Comparison of ENCODE assay signal across 19 cellular contexts in the genomic region with DNA sequence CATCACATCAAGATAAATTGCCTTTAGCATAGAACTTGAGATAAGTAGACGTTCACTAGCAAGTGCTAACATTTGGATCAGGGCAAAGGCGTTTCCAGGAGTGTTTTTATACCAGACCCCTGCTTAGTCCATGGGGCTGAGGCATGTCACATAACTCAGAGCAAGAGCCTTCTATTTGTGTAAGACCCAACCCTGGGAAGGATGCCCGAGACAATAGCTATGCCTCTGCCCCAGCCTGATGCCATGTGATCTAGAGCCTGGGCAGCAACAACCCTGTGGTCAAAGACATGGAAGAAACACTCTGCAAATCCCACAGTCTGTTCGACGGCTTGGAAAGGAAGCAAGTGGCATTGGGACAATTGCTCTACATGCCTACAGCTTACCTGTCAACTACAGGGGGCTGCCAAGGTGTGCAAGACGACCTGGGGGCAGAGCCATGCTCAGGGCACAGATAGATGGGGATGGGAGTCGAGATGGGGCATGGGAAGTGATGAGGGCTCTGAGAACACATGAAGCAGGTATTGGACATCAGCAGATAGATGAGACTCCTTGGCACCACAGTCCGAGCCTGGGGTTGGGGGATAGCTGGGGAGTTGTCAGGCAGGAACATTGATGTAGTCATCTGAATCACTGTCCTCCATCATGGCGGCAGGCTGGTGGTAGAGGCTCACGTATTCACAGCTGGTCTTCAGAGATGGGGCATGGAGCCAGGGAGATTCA. TPM values are rescaled to one million over a fixed set of nuclear protein-coding genes. Genes with fewer than 3 reads are reported as not detected.
DNase-seq lines count a peak whose midpoint lies in the region; ATAC-seq and TF ChIP-seq lines count a peak whose summit lies in the region.
"Had no signal": no experiment of that assay in that cellular context is flagged by ENCODE, and none has a peak within 500 bp of the region (broad histone marks: within the 10 kb centered on the region; RNA-seq: fewer than 3 reads in every experiment).

No MANE protein-coding gene starts in this region.

- H3K56ac ChIP-seq in IMR-90 (ENCODE audit: extremely low read depth, insufficient read depth, low read length): 0 out of 2 replicates have a peak overlapping the region, but pooled peaks have one; percentile 1

- peak overlapping the region; percentile 70 for H3K27ac Mint-ChIP-seq in T-helper 1 cell treated with Interleukin-12 subunit alpha and Interleukin-12 subunit beta and Interleukin-4 antibody, amounts not matched to agents 30 μg/mL and 1 μg/mL, for 36 hours
- peak overlapping the region; percentile 22 for H3K27ac Mint-ChIP-seq in MCF 10A (ENCODE audit: low read depth, unreplicated experiment)
- H3K27ac Mint-ChIP-seq in naive thymus-derived CD4-positive, alpha-beta T cell: peak overlapping the region; percentile 79 to 98 (median 93)
- H3K27ac Mint-ChIP-seq: neural progenitor cell had no signal

- dilution Hi-C loops in IMR-90 (cut with HindIII; ENCODE audit: low sequenced_read_pairs, unreplicated experiment): no loop called here

- peaks cover 38% of the 10 kb centered on the region for H3K4me1 Mint-ChIP-seq in T-helper 1 cell treated with Interleukin-12 subunit alpha and Interleukin-12 subunit beta and Interleukin-4 antibody, amounts not matched to agents 30 μg/mL and 1 μg/mL, for 36 hours (ENCODE audit: low read depth)
- peaks cover 44% of the 10 kb centered on the region for H3K4me1 Mint-ChIP-seq in MCF 10A (ENCODE audit: insufficient read depth, unreplicated experiment)
- H3K4me1 Mint-ChIP-seq in naive thymus-derived CD4-positive, alpha-beta T cell: peaks cover 49 to 96% (median 89%) of the 10 kb centered on the region in 7 donors

- POLR2A ChIA-PET in IMR-90 (lab: Charles Lee; ENCODE audit: unreplicated experiment): no interaction called here
- POLR2A ChIA-PET in MCF 10A (lab: Yijun Ruan, JAX): interaction anchor here (0.6 to 8.1 kb wide), 12 partner anchors 9 to 369 kb away, joined by 3 to 271 read pairs (median 4); partner anchors contain the start of genes DYRK3 and IL24
- POLR2A ChIA-PET in naive thymus-derived CD4-positive, alpha-beta T cell (lab: Charles Lee): interaction anchor here (0.9 to 17.9 kb wide), 15 partner anchors 7 to 168 kb away, joined by 3 to 600 read pairs (median 7); partner anchors contain the start of genes FCMR, IL10 and IL24

- peaks cover 0 to 11% of the 10 kb centered on the region in 2 experiments; a peak in 2 of 4 replicates for H3K79me1 ChIP-seq in IMR-90 (ENCODE audit: low read depth in 1 of 2, low read length in 2 of 2)

- CTCF ChIA-PET in IMR-90 (lab: Yijun Ruan, JAX): no interaction called here
- CTCF ChIA-PET in MCF 10A (lab: Yijun Ruan, JAX): interaction anchor here (0.6 to 6.1 kb wide), 11 partner anchors 8 to 195 kb away, joined by 3 to 89 read pairs (median 4); partner anchors contain the start of gene IL20
- CTCF ChIA-PET in naive thymus-derived CD4-positive, alpha-beta T cell (lab: Charles Lee): interaction anchor here (0.9 to 2.9 kb wide), 10 partner anchors 12 to 179 kb away, joined by 3 to 26 read pairs (median 5); partner anchors contain the start of genes FCMR and IL20

- H3K4me1 ChIP-seq in IMR-90 (ENCODE audit: control insufficient read depth, insufficient read depth, low read length): peaks cover 6% of the 10 kb centered on the region
- H3K4me1 ChIP-seq in naive thymus-derived CD4-positive, alpha-beta T cell (ENCODE audit: control insufficient read depth in 2 of 2, insufficient read depth in 2 of 2, low read length in 2 of 2): peaks cover 21 to 72% of the 10 kb centered on the region in 2 donors

- peak overlapping the region; percentile 65 for H3K14ac ChIP-seq in IMR-90 (replicated peaks; ENCODE audit: low read depth, low read length)

- no peak for TF ChIP-seq CTCF in IMR-90 (conservative IDR thresholded peaks at IDR 0.05; ENCODE audit: low read depth, low read length)
- TF ChIP-seq CTCF in MCF 10A (IDR thresholded peaks at IDR 0.05; ENCODE audit: unreplicated experiment): no peak

- peaks cover 3% of the 10 kb centered on the region; the same call in 1 of the 2 replicates for H3K27me3 ChIP-seq in IMR-90 (ENCODE audit: control insufficient read depth, insufficient read depth, low read length)
- no peaks in the 10 kb centered on the region for H3K27me3 ChIP-seq in naive thymus-derived CD4-positive, alpha-beta T cell (ENCODE audit: control insufficient read depth in 2 of 2, insufficient read depth in 2 of 2, low read length in 2 of 2)

- peaks cover 50% of the 10 kb centered on the region for H3K36me3 Mint-ChIP-seq in T-helper 1 cell treated with Interleukin-12 subunit alpha and Interleukin-12 subunit beta and Interleukin-4 antibody, amounts not matched to agents 30 μg/mL and 1 μg/mL, for 36 hours (ENCODE audit: low read depth)
- H3K36me3 Mint-ChIP-seq in MCF 10A (ENCODE audit: insufficient read depth, unreplicated experiment): no peaks in the 10 kb centered on the region
- peaks cover 19 to 65% (median 51%) of the 10 kb centered on the region in 5 donors for H3K36me3 Mint-ChIP-seq in naive thymus-derived CD4-positive, alpha-beta T cell
- H3K36me3 Mint-ChIP-seq: neural progenitor cell had no signal

- no peak for TF ChIP-seq RAD21 in IMR-90 (IDR thresholded peaks at IDR 0.05; ENCODE audit: low read length)

- peak overlapping the region; percentile 94 for H4K91ac ChIP-seq in IMR-90 (ENCODE audit: insufficient read depth, low read depth, low read length)

- no peaks in the 10 kb centered on the region for H3K36me3 ChIP-seq in IMR-90 (ENCODE audit: control insufficient read depth, insufficient read depth, low read length)
- H3K36me3 ChIP-seq in naive thymus-derived CD4-positive, alpha-beta T cell (ENCODE audit: control insufficient read depth in 2 of 3, insufficient read depth in 3 of 3, low read length in 3 of 3): peaks cover 14 to 51% (median 22%) of the 10 kb centered on the region in 3 experiments
- H3K36me3 ChIP-seq: neural progenitor cell had no signal

- H2BK20ac ChIP-seq in IMR-90 (ENCODE audit: low read depth, low read length): peak overlapping the region; percentile 94

- H4K8ac ChIP-seq in IMR-90 (ENCODE audit: low read depth in 2 of 2, low read length in 2 of 2): peak overlapping the region; percentile 27 to 75

- DNase-seq in T-helper 1 cell (no peak), IMR-90 (no peak), MCF 10A (ENCODE audit: unreplicated experiment) (no peak)
- no peak for DNase-seq in naive thymus-derived CD4-positive, alpha-beta T cell
- no peak for DNase-seq in stimulated activated CD4-positive, alpha-beta T cell treated with anti-CD3 and anti-CD28 coated beads, Interleukin-2, amount 100 ng/mL, for 24 hours
- DNase-seq: activated CD4-positive, alpha-beta T cell treated with anti-CD3 and anti-CD28 coated beads, Interleukin-2, amount 50 U/mL, for 1 hour; COR-L47; GF-D8; GOT3; NCI-H345 had no signal

- H3K4ac ChIP-seq in IMR-90 (ENCODE audit: low read depth, low read length): peak overlapping the region; percentile 89

- ATAC-seq in IMR-90 (ENCODE audit: low read depth): no peak
- ATAC-seq in naive thymus-derived CD4-positive, alpha-beta T cell: no peak
- no peak for ATAC-seq in HG03025 (IDR thresholded peaks at IDR 0.05; ENCODE audit: low FRiP score, unreplicated experiment)
- no peak for ATAC-seq in GM18520 (IDR thresholded peaks at IDR 0.05; ENCODE audit: unreplicated experiment)
- ATAC-seq: sciatic nerve had no signal

- WGBS in IMR-90 (ENCODE audit: extremely low coverage in 2 of 2, insufficient read length in 1 of 2), 2 experiments: 83% methylated on average over 2 of the region's 10 CpGs; no CpG with 5 or more reads in 1 of the 2 experiments

- H3K9ac ChIP-seq in IMR-90 (ENCODE audit: low read depth, low read length): no peak overlapping the region
- H3K9ac ChIP-seq: neural progenitor cell had no signal

- no peak overlapping the region for H3K4me3 ChIP-seq in IMR-90 (ENCODE audit: insufficient read depth, low read depth, low read length)
- peak overlapping the region; percentile 17 for H3K4me3 ChIP-seq in naive thymus-derived CD4-positive, alpha-beta T cell (ENCODE audit: low read length)
- H3K4me3 ChIP-seq: neural progenitor cell had no signal

- H3K27ac ChIP-seq in IMR-90 (ENCODE audit: insufficient read depth, low read length): peak overlapping the region; percentile 48
- H3K27ac ChIP-seq in naive thymus-derived CD4-positive, alpha-beta T cell (ENCODE audit: low read depth, low read length): peak overlapping the region; percentile 69
- H3K27ac ChIP-seq: 22Rv1, neural progenitor cell had no signal

- no peaks in the 10 kb centered on the region for H3K9me3 Mint-ChIP-seq in T-helper 1 cell treated with Interleukin-12 subunit alpha and Interleukin-12 subunit beta and Interleukin-4 antibody, amounts not matched to agents 30 μg/mL and 1 μg/mL, for 36 hours
- H3K9me3 Mint-ChIP-seq in MCF 10A (ENCODE audit: unreplicated experiment): no peaks in the 10 kb centered on the region
- peaks cover 0 to 8% (median 0%) of the 10 kb centered on the region in 11 donors for H3K9me3 Mint-ChIP-seq in naive thymus-derived CD4-positive, alpha-beta T cell
- H3K9me3 Mint-ChIP-seq: neural progenitor cell had no signal

- peak overlapping the region; percentile 32 for H3K18ac ChIP-seq in IMR-90 (ENCODE audit: low read depth, low read length)

- H4K20me1 ChIP-seq in IMR-90 (ENCODE audit: insufficient read depth, low read length): no peaks in the 10 kb centered on the region

- in situ Hi-C loops in IMR-90 (cut with MboI; ENCODE audit: low sequenced_read_pairs): no loop called here

- no peak for TF ChIP-seq POLR2A in IMR-90 (IDR thresholded peaks at IDR 0.05; ENCODE audit: low read depth, low read length)

- H2BK120ac ChIP-seq in IMR-90 (ENCODE audit: low read depth, low read length): peak overlapping the region; percentile 89

- H3K9me1 ChIP-seq in IMR-90 (ENCODE audit: insufficient read depth, low read length): peaks cover 18% of the 10 kb centered on the region

- no peak overlapping the region for H3K4me3 Mint-ChIP-seq in T-helper 1 cell treated with Interleukin-12 subunit alpha and Interleukin-12 subunit beta and Interleukin-4 antibody, amounts not matched to agents 30 μg/mL and 1 μg/mL, for 36 hours
- H3K4me3 Mint-ChIP-seq in MCF 10A (ENCODE audit: unreplicated experiment): no peak overlapping the region
- H3K4me3 Mint-ChIP-seq in naive thymus-derived CD4-positive, alpha-beta T cell: peak overlapping the region; percentile 60 to 88 (median 78)
- H3K4me3 Mint-ChIP-seq: neural progenitor cell had no signal

- BruUV-seq in IMR-90 (replicated peaks; lab: Mats Ljungman, UMichigan): no TSS peak
- BruUV-seq in MCF 10A (replicated peaks; lab: Mats Ljungman, UMichigan): no TSS peak

- H3K9me3 ChIP-seq in IMR-90 (ENCODE audit: control insufficient read depth, insufficient read depth, low read length): no peaks in the 10 kb centered on the region
- H3K9me3 ChIP-seq in naive thymus-derived CD4-positive, alpha-beta T cell (ENCODE audit: control insufficient read depth in 2 of 3, low read length in 3 of 3): no peaks in the 10 kb centered on the region

- H2AK5ac ChIP-seq in IMR-90 (ENCODE audit: low read depth, low read length): peak overlapping the region; percentile 98

- intact Hi-C loops in IMR-90 (cut with micrococcal nuclease): loop anchor here (1.0 kb wide), 1 partner anchor 33 kb away; no protein-coding TSS in a partner anchor
- intact Hi-C loops in MCF 10A (cut with micrococcal nuclease): no loop called here
- intact Hi-C loops in naive thymus-derived CD4-positive, alpha-beta T cell (cut with micrococcal nuclease): loop anchor here (1.0 to 5.0 kb wide), 3 partner anchors 14 to 347 kb away; partner anchors contain the start of gene IL20 (in 1 of the 2)

- H2AK9ac ChIP-seq in IMR-90 (replicated peaks; ENCODE audit: low read depth, low read length, poor library complexity): peak overlapping the region; percentile 28

- H2BK15ac ChIP-seq in IMR-90 (ENCODE audit: low read depth, low read length): peak overlapping the region; percentile 96

- H4K5ac ChIP-seq in IMR-90 (ENCODE audit: low read depth, low read length): peak overlapping the region; percentile 25; the same call in 1 of the 2 replicates

- peak overlapping the region; percentile 76 for H2BK5ac ChIP-seq in IMR-90 (ENCODE audit: low read depth, low read length, poor library complexity, severe bottlenecking)

- peak overlapping the region; percentile 90 for H2AFZ ChIP-seq in IMR-90 (replicated peaks; ENCODE audit: low read length, poor library complexity)
- H2AFZ ChIP-seq: neural progenitor cell had no signal

- H3K27me3 Mint-ChIP-seq in T-helper 1 cell treated with Interleukin-12 subunit alpha and Interleukin-12 subunit beta and Interleukin-4 antibody, amounts not matched to agents 30 μg/mL and 1 μg/mL, for 36 hours (ENCODE audit: low read depth): peaks cover 6% of the 10 kb centered on the region
- no peaks in the 10 kb centered on the region for H3K27me3 Mint-ChIP-seq in MCF 10A (ENCODE audit: insufficient read depth, unreplicated experiment)
- peaks cover 0 to 6% (median 0%) of the 10 kb centered on the region in 5 donors for H3K27me3 Mint-ChIP-seq in naive thymus-derived CD4-positive, alpha-beta T cell

- no peak overlapping the region for H3K4me2 ChIP-seq in IMR-90 (ENCODE audit: low read depth, low read length)
- H3K4me2 ChIP-seq: neural progenitor cell had no signal

- H3K23ac ChIP-seq in IMR-90 (ENCODE audit: low read depth, low read length): peak overlapping the region; percentile 61

RNA-seq across cellular contexts. Expression of gene IL24, which starts 7.3 kb away (rescaled TPM):
- under 0.01 and 0.18 TPM in 2 replicates for total RNA-seq in IMR-90 (2012; rRNA removed)
- polyA plus RNA-seq in IMR-90 (2012; rRNA removed): 0.12 and 0.22 TPM in 2 replicates
- 0.04 TPM in 1 of 2 replicates, not detected in the other for polyA plus RNA-seq in IMR-90 (2012; cell fraction: cytosol; rRNA removed)
- polyA plus RNA-seq in IMR-90 (2012; cell fraction: nucleus; rRNA removed; ENCODE audit: low replicate concordance): 0.05 and 0.34 TPM in 2 replicates
- 0.58 and 1.1 TPM in 2 replicates for total RNA-seq in MCF 10A (2022)
- total RNA-seq in naive thymus-derived CD4-positive, alpha-beta T cell: under 1 TPM in 1 of 5 experiments, not detected in 4; 0.51 TPM
- polyA plus RNA-seq in naive thymus-derived CD4-positive, alpha-beta T cell: 10 to 100 TPM; 27.9 to 28.4 TPM
- total RNA-seq: cerebellum, liver, sciatic nerve had no signal

RNA-seq across cellular contexts. Expression of gene FCMR, which starts 17.2 kb away (rescaled TPM):
- total RNA-seq in IMR-90 (2012; rRNA removed): not detected in 2 replicates
- 0.09 and 0.29 TPM in 2 replicates for polyA plus RNA-seq in IMR-90 (2012; rRNA removed)
- polyA plus RNA-seq in IMR-90 (2012; cell fraction: cytosol; rRNA removed): 0.41 and 0.58 TPM in 2 replicates
- polyA plus RNA-seq in IMR-90 (2012; cell fraction: nucleus; rRNA removed; ENCODE audit: low replicate concordance): 0.17 TPM in 1 of 2 replicates, not detected in the other
- 10.1 and 18.0 TPM in 2 replicates for total RNA-seq in MCF 10A (2022)
- 100 to 1,000 TPM; 103 to 943 (median 312) TPM for total RNA-seq in naive thymus-derived CD4-positive, alpha-beta T cell
- 100 to 1,000 TPM; 803 to 998 TPM for polyA plus RNA-seq in naive thymus-derived CD4-positive, alpha-beta T cell
- total RNA-seq: cerebellum had no signal

RNA-seq across cellular contexts. Expression of gene IL20, which starts 39.2 kb away (rescaled TPM):
- total RNA-seq in IMR-90 (2012; rRNA removed): not detected in 2 replicates
- polyA plus RNA-seq in IMR-90 (2012; rRNA removed): not detected in 2 replicates
- not detected in 2 replicates for polyA plus RNA-seq in IMR-90 (2012; cell fraction: cytosol; rRNA removed)
- polyA plus RNA-seq in IMR-90 (2012; cell fraction: nucleus; rRNA removed; ENCODE audit: low replicate concordance): 0.11 TPM in 1 of 2 replicates, not detected in the other
- not detected in 2 replicates for total RNA-seq in MCF 10A (2022)
- total RNA-seq in naive thymus-derived CD4-positive, alpha-beta T cell: not detected
- polyA plus RNA-seq in naive thymus-derived CD4-positive, alpha-beta T cell: not detected
- total RNA-seq: cerebellum, esophagus mucosa, sciatic nerve had no signal
- polyA plus RNA-seq: liver had no signal

RNA-seq across cellular contexts. Expression of gene PIGR, which starts 41.7 kb away (rescaled TPM):
- not detected in 2 replicates for total RNA-seq in IMR-90 (2012; rRNA removed)
- not detected in 2 replicates for polyA plus RNA-seq in IMR-90 (2012; rRNA removed)
- polyA plus RNA-seq in IMR-90 (2012; cell fraction: cytosol; rRNA removed): not detected in 2 replicates
- polyA plus RNA-seq in IMR-90 (2012; cell fraction: nucleus; rRNA removed; ENCODE audit: low replicate concordance): not detected in 2 replicates
- total RNA-seq in MCF 10A (2022): not detected in 2 replicates
- not detected for total RNA-seq in naive thymus-derived CD4-positive, alpha-beta T cell
- polyA plus RNA-seq in naive thymus-derived CD4-positive, alpha-beta T cell: not detected

Comparison
In these comparisons a context has a peak if more than half of its experiments do, and no peak if none do; other contexts are left out.
1. H3K27ac Mint-ChIP-seq: peak in every context shown above with its lines; median percentile 93 in naive thymus-derived CD4-positive, alpha-beta T cell; 70 in T-helper 1 cell treated with Interleukin-12 subunit alpha and Interleukin-12 subunit beta and Interleukin-4 antibody, amounts not matched to agents 30 μg/mL and 1 μg/mL, for 36 hours; 22 in MCF 10A.
2. H3K4me3 Mint-ChIP-seq: peak in naive thymus-derived CD4-positive, alpha-beta T cell (10 of 10); none in T-helper 1 cell treated with Interleukin-12 subunit alpha and Interleukin-12 subunit beta and Interleukin-4 antibody, amounts not matched to agents 30 μg/mL and 1 μg/mL, for 36 hours (single experiment) and MCF 10A (single experiment).
3. RNA of gene FCMR, which starts 17.2 kb away (total RNA-seq): 103 to 943 TPM in naive thymus-derived CD4-positive, alpha-beta T cell and 10.1 to 18.0 TPM in MCF 10A; not detected in IMR-90; every median in the first group is over 10 times any median in the second.